Comparison of ENCODE assay signal across 12 cellular contexts in the genomic region with DNA sequence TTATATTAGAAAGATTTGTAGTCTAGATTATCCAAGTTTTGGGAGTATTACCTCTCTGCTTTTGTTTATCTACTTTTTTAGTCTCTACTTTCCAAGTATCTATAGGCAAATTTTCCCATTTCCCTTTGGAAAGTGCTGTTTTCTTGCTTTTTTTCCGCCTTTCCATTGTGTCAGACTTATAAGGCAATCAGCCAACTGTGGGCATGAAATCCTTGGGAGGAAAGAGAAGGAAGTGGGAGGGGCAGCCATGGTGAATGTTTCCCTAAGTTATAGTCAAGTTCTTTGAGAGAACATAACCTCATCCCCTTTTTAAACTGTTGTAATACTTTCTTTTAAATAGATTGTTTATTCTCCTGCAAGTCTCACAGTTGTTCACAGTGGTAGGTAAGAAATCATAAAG. TPM values are rescaled to one million over a fixed set of nuclear protein-coding genes. Genes with fewer than 3 reads are reported as not detected.
DNase-seq lines count a peak whose midpoint lies in the region; ATAC-seq, FAIRE-seq and TF ChIP-seq lines count a peak whose summit lies in the region.
"Had no signal": no experiment of that assay in that cellular context is flagged by ENCODE, and none has a peak within 500 bp of the region (broad histone marks: within the 10 kb centered on the region; RNA-seq: fewer than 3 reads in every experiment).

No MANE protein-coding gene starts in this region.

- peak overlapping the region in 3 of 4 donors; percentile 1 to 24 (median 21) for H3K27ac ChIP-seq in gastrocnemius medialis
- H3K27ac ChIP-seq: testis had no signal

- no peak for TF ChIP-seq POLR2A in H54 (IDR thresholded peaks at IDR 0.05; ENCODE audit: low read depth, low read length)
- TF ChIP-seq POLR2A in gastrocnemius medialis (IDR thresholded peaks at IDR 0.05), result no peak

- H3K4me1 ChIP-seq in gastrocnemius medialis, result peaks cover 29 to 35% of the 10 kb centered on the region in 2 donors

- H3K4me3 ChIP-seq in fibroblast of mammary gland (ENCODE audit: control insufficient read depth, low read depth, low read length), result no peak overlapping the region
- no peak overlapping the region for H3K4me3 ChIP-seq in gastrocnemius medialis
- H3K4me3 ChIP-seq: testis had no signal

- in situ Hi-C loops in gastrocnemius medialis (cut with MboI; ENCODE audit: low sequenced_read_pairs in 4 of 4), result no loop called here

- H3K36me3 ChIP-seq in gastrocnemius medialis, result no peaks in the 10 kb centered on the region

- FAIRE-seq in H54 (lab: Jason Lieb, UNC) (peak; percentile 81), RCC 7860 (lab: Jason Lieb, UNC) (peak; percentile 38)

- no peaks in the 10 kb centered on the region for H3K27me3 ChIP-seq in gastrocnemius medialis
- H3K27me3 ChIP-seq: testis had no signal

- intact Hi-C loops in gastrocnemius medialis (cut with DNase I; ENCODE audit: low total_unique reads), result no loop called here

- no peak for ATAC-seq in gastrocnemius medialis
- ATAC-seq: sciatic nerve had no signal

- DNase-seq in H54 (ENCODE audit: insufficient read length, low spot score) (no peak), RCC 7860 (ENCODE audit: low spot score) (no peak), fibroblast of mammary gland (ENCODE audit: low read depth) (peak; percentile 48), gastrocnemius medialis (no peak), NCI-H187 treated with DMSO at 0.1 percent for 48 hours (lab: John Stamatoyannopoulos, UW) (no peak), dedifferentiated amniotic fluid mesenchymal stem cell (ENCODE audit: extremely low spot score) (no peak), GM20000 (ENCODE audit: low spot score) (no peak)
- no peak for DNase-seq in stimulated activated CD4-positive, alpha-beta T cell treated with anti-CD3 and anti-CD28 coated beads, Interleukin-12 subunit alpha, Interleukin-12 subunit beta, amount 100 ng/mL, for 4 hours
- DNase-seq: COR-L47, NCI-H1436 treated with DMSO at 0.1 percent for 48 hours, testis had no signal

- H3K9me3 ChIP-seq in gastrocnemius medialis, result peaks cover 0 to 11% (median 0%) of the 10 kb centered on the region in 3 donors
- H3K9me3 ChIP-seq: testis had no signal

- TF ChIP-seq CTCF in fibroblast of mammary gland (conservative IDR thresholded peaks at IDR 0.05; ENCODE audit: control insufficient read depth, insufficient read depth, low read depth, low read length), result no peak
- no peak for TF ChIP-seq CTCF in gastrocnemius medialis (IDR thresholded peaks at IDR 0.05 in 4 of 5, conservative IDR thresholded peaks at IDR 0.05 in 1 of 5)
- TF ChIP-seq CTCF in GM20000 (IDR thresholded peaks at IDR 0.05; ENCODE audit: extremely low read depth, missing control alignments), result no peak

RNA-seq across cellular contexts. Expression of a gene that starts 52.6 kb away (rescaled TPM):
- total RNA-seq in gastrocnemius medialis, result 10 to 100 TPM; 32.2 to 54.5 (median 41.5) TPM

RNA-seq across cellular contexts. Expression of a gene that starts 52.7 kb away (rescaled TPM):
- total RNA-seq in gastrocnemius medialis, result under 1 TPM; 0.10 to 0.39 (median 0.22) TPM
